Comparison of ENCODE assay signal across 15 cellular contexts in genomic region chr21:25215698-25216384, GRCh38.
DNase-seq lines count a peak whose midpoint lies in the region; ATAC-seq and TF ChIP-seq lines count a peak whose summit lies in the region.
"Had no signal": no experiment of that assay in that cellular context is flagged by ENCODE, and none has a peak within 500 bp of the region (broad histone marks: within the 10 kb centered on the region; RNA-seq: fewer than 3 reads in every experiment).

No MANE protein-coding gene starts in this region.

- H3K9me3 ChIP-seq in DOHH2 (ENCODE audit: control insufficient read depth, insufficient read depth, low read length): peaks cover 6% of the 10 kb centered on the region; the same call in 1 of the 2 replicates
- H3K9me3 ChIP-seq: A549, prostate gland, thyroid gland had no signal

- H3K9me3 Mint-ChIP-seq in activated T-cell treated with anti-CD3 and anti-CD28 coated beads, Interleukin-2, amount 50 U/mL, for 4 hours: peaks cover 5% of the 10 kb centered on the region
- H3K9me3 Mint-ChIP-seq in MCF 10A (ENCODE audit: unreplicated experiment): peaks cover 18% of the 10 kb centered on the region

- no peaks in the 10 kb centered on the region for H3K27me3 ChIP-seq in DOHH2 (ENCODE audit: control insufficient read depth, low read length)
- H3K27me3 ChIP-seq: thyroid gland had no signal

- no peaks in the 10 kb centered on the region for H4K20me1 ChIP-seq in DOHH2 (ENCODE audit: control insufficient read depth, insufficient read depth, low read depth, low read length)

- POLR2A ChIA-PET in MCF 10A (lab: Yijun Ruan, JAX): no interaction called here

- no peak for DNase-seq in activated T-cell treated with anti-CD3 and anti-CD28 coated beads, Interleukin-2, amount 50 U/mL, for 4 hours
- no peak for DNase-seq in MCF 10A (ENCODE audit: unreplicated experiment)
- DNase-seq in NCI-H2081 (lab: John Stamatoyannopoulos, UW): no peak
- DNase-seq in NCI-H524 treated with DMSO at 0.1 percent for 48 hours (lab: John Stamatoyannopoulos, UW): no peak
- DNase-seq: activated CD4-positive, alpha-beta memory T cell treated with anti-CD3 and anti-CD28 coated beads for 36 hours; HCEC 1CT; head of caudate nucleus; mammary epithelial cell; thyroid gland had no signal

- no peak overlapping the region for H3K4me3 Mint-ChIP-seq in activated T-cell treated with anti-CD3 and anti-CD28 coated beads, Interleukin-2, amount 50 U/mL, for 4 hours
- H3K4me3 Mint-ChIP-seq in MCF 10A (ENCODE audit: unreplicated experiment): no peak overlapping the region
- H3K4me3 Mint-ChIP-seq: activated CD4-positive, alpha-beta memory T cell treated with anti-CD3 and anti-CD28 coated beads for 36 hours had no signal

- H3K27ac ChIP-seq in DOHH2 (ENCODE audit: low read depth, low read length): peak overlapping the region; percentile 32
- H3K27ac ChIP-seq: A549, prostate gland, thyroid gland had no signal

- peaks cover 12% of the 10 kb centered on the region for H3K4me1 ChIP-seq in DOHH2 (ENCODE audit: control insufficient read depth, low read length)
- H3K4me1 ChIP-seq: A549, prostate gland, thyroid gland had no signal

- H3K4me1 Mint-ChIP-seq in activated T-cell treated with anti-CD3 and anti-CD28 coated beads, Interleukin-2, amount 50 U/mL, for 4 hours (ENCODE audit: low read depth): no peaks in the 10 kb centered on the region
- H3K4me1 Mint-ChIP-seq in MCF 10A (ENCODE audit: insufficient read depth, unreplicated experiment): no peaks in the 10 kb centered on the region

- no peak overlapping the region for H3K27ac Mint-ChIP-seq in MCF 10A (ENCODE audit: low read depth, unreplicated experiment)
- H3K27ac Mint-ChIP-seq: activated CD4-positive, alpha-beta memory T cell treated with anti-CD3 and anti-CD28 coated beads for 36 hours had no signal

- H3K36me3 Mint-ChIP-seq in activated T-cell treated with anti-CD3 and anti-CD28 coated beads, Interleukin-2, amount 50 U/mL, for 4 hours (ENCODE audit: insufficient read depth): no peaks in the 10 kb centered on the region
- no peaks in the 10 kb centered on the region for H3K36me3 Mint-ChIP-seq in MCF 10A (ENCODE audit: insufficient read depth, unreplicated experiment)
- H3K36me3 Mint-ChIP-seq: activated CD4-positive, alpha-beta memory T cell treated with anti-CD3 and anti-CD28 coated beads for 36 hours had no signal

- TF ChIP-seq CTCF in DOHH2 (IDR thresholded peaks at IDR 0.05; ENCODE audit: low read depth, low read length, poor library complexity, severe bottlenecking) (no peak), MCF 10A (IDR thresholded peaks at IDR 0.05; ENCODE audit: unreplicated experiment) (no peak)

- CTCF ChIA-PET in MCF 10A (lab: Yijun Ruan, JAX): no interaction called here

- ATAC-seq in GM19351 (IDR thresholded peaks at IDR 0.05; ENCODE audit: unreplicated experiment) (peak; percentile 98), HG02678 (IDR thresholded peaks at IDR 0.05; ENCODE audit: unreplicated experiment) (peak; percentile 94), HG03432 (IDR thresholded peaks at IDR 0.05; ENCODE audit: unreplicated experiment) (peak; percentile 97)
- no peak for ATAC-seq in activated T-cell treated with anti-CD3 and anti-CD28 coated beads, Interleukin-2, amount 50 U/mL, for 4 hours
- ATAC-seq: A549 had no signal

- H3F3A ChIP-seq in DOHH2 (ENCODE audit: control insufficient read depth, insufficient read depth): 0 out of 2 replicates have a peak, but pooled peaks cover 2% of the 10 kb centered on the region

- no peaks in the 10 kb centered on the region for H3K9me2 ChIP-seq in DOHH2 (replicated peaks; ENCODE audit: control insufficient read depth, low read length)

- BruUV-seq in MCF 10A (replicated peaks; lab: Mats Ljungman, UMichigan): no TSS peak

- intact Hi-C loops in MCF 10A (cut with micrococcal nuclease): no loop called here

- no peaks in the 10 kb centered on the region for H3K79me2 ChIP-seq in DOHH2 (ENCODE audit: control insufficient read depth, low read length)

- H3K4me2 ChIP-seq in DOHH2 (ENCODE audit: low read length): peak overlapping the region; percentile 49
- H3K4me2 ChIP-seq: A549 had no signal

- no peaks in the 10 kb centered on the region for H3K36me3 ChIP-seq in DOHH2 (ENCODE audit: control insufficient read depth, low read length)
- H3K36me3 ChIP-seq: prostate gland, thyroid gland had no signal

- H3K4me3 ChIP-seq in DOHH2 (ENCODE audit: low read length): peak overlapping the region; percentile 34; the same call in 1 of the 2 replicates
- H3K4me3 ChIP-seq: A549, prostate gland, thyroid gland had no signal

- no peaks in the 10 kb centered on the region for H3K27me3 Mint-ChIP-seq in activated T-cell treated with anti-CD3 and anti-CD28 coated beads, Interleukin-2, amount 50 U/mL, for 4 hours (ENCODE audit: low read depth)
- no peaks in the 10 kb centered on the region for H3K27me3 Mint-ChIP-seq in MCF 10A (ENCODE audit: insufficient read depth, unreplicated experiment)
- H3K27me3 Mint-ChIP-seq: activated CD4-positive, alpha-beta memory T cell treated with anti-CD3 and anti-CD28 coated beads for 36 hours had no signal

Comparison
In these comparisons a context has a peak if more than half of its experiments do, and no peak if none do; other contexts are left out.
1. ATAC-seq: peak in GM19351 (single experiment), HG02678 (single experiment) and HG03432 (single experiment); none in activated T-cell treated with anti-CD3 and anti-CD28 coated beads, Interleukin-2, amount 50 U/mL, for 4 hours (0 of 2).